In genomic region chr5:73460133-73460532, GRCh38 we compare ENCODE assay signal across 6 cellular contexts.
"Had no signal": no experiment of that assay in that cellular context is flagged by ENCODE, and none has a peak within 500 bp of the region (broad histone marks: within the 10 kb centered on the region; RNA-seq: fewer than 3 reads in every experiment).

No MANE protein-coding gene starts in this region.

- H3K9me3 Mint-ChIP-seq: HFFc6 had no signal

- H2AFZ ChIP-seq: GM23248 had no signal

- ATAC-seq: HCT116, K562 had no signal

- H3K4me3 Mint-ChIP-seq: HFFc6 had no signal

- H3K9me3 ChIP-seq: HAP-1 had no signal

- H3K36me3 ChIP-seq: HAP-1 had no signal

- H3K4me3 ChIP-seq: GM23248, HAP-1, K562 had no signal

- H3K27ac Mint-ChIP-seq: HFFc6 had no signal

- H3K4me1 ChIP-seq: HAP-1 had no signal

- H3K27ac ChIP-seq: GM23248 had no signal

- H3K9ac ChIP-seq: GM23248 had no signal

- DNase-seq: GM23248, H7, HFFc6 had no signal
